In genomic region chr7:111518264-111518663, GRCh38 we compare ENCODE assay signal across 16 cellular contexts. TPM values are rescaled to one million over a fixed set of nuclear protein-coding genes. Genes with fewer than 3 reads are reported as not detected.
A peak's percentile ranks its signal among the peaks of the same experiment; 100 is the strongest.
DNase-seq lines count a peak whose midpoint lies in the region; ATAC-seq and TF ChIP-seq lines count a peak whose summit lies in the region.
"Had no signal": no experiment of that assay in that cellular context is flagged by ENCODE, and none has a peak within 500 bp of the region (broad histone marks: within the 10 kb centered on the region; RNA-seq: fewer than 3 reads in every experiment).

No MANE protein-coding gene starts in this region.

- H3K27ac Mint-ChIP-seq in Calu3 (ENCODE audit: unreplicated experiment), result peak overlapping the region; percentile 91
- H3K27ac Mint-ChIP-seq in endodermal cell, result no peak overlapping the region
- H3K27ac Mint-ChIP-seq: CD4-positive, alpha-beta memory T cell; GM23338; H9 had no signal

- H3K27me3 Mint-ChIP-seq in Calu3 (ENCODE audit: unreplicated experiment) (no peaks in the 10 kb centered on the region), endodermal cell (ENCODE audit: insufficient read depth) (no peaks in the 10 kb centered on the region)
- H3K27me3 Mint-ChIP-seq: CD4-positive, alpha-beta memory T cell had no signal

- ATAC-seq in GM21528 (IDR thresholded peaks at IDR 0.05; ENCODE audit: low FRiP score, unreplicated experiment), result no peak
- ATAC-seq: GM12878, GM23338, HCT116 had no signal

- DNase-seq in Calu3, result no peak
- peak; percentile 13 for DNase-seq in myocyte (ENCODE audit: low read depth)
- no peak for DNase-seq in endodermal cell
- DNase-seq in SHP77 (lab: John Stamatoyannopoulos, UW), result no peak
- DNase-seq: 8988T; C1 segment of cervical spinal cord; CD4-positive, alpha-beta memory T cell; COR-L47; DMS153; DND-41; H9 had no signal

- BruUV-seq in Calu3 (replicated peaks; lab: Mats Ljungman, UMichigan), result no TSS peak

- peak overlapping the region; percentile 10 for H3K4me3 ChIP-seq in endocrine pancreas (ENCODE audit: control insufficient read depth, insufficient read depth, low read length)
- H3K4me3 ChIP-seq in endodermal cell (ENCODE audit: low read length), result no peak overlapping the region
- H3K4me3 ChIP-seq: GM12878, GM23338 had no signal

- H3K4me1 Mint-ChIP-seq in Calu3 (ENCODE audit: low read depth, unreplicated experiment) (peaks cover 10% of the 10 kb centered on the region), endodermal cell (no peaks in the 10 kb centered on the region)
- H3K4me1 Mint-ChIP-seq: CD4-positive, alpha-beta memory T cell; GM23338; H9 had no signal

- CTCF ChIA-PET in Calu3 (lab: Charles Lee), result interaction anchor here (0.5 kb wide), 1 partner anchor 177 kb away, joined by 3 read pairs; no protein-coding TSS in a partner anchor

- H3K4me1 ChIP-seq in endocrine pancreas (ENCODE audit: control insufficient read depth, insufficient read depth, low read length) (peaks cover 17% of the 10 kb centered on the region), endodermal cell (ENCODE audit: control insufficient read depth, insufficient read depth, low read length) (no peaks in the 10 kb centered on the region)

- H3K9ac ChIP-seq in endocrine pancreas (ENCODE audit: control insufficient read depth, insufficient read depth, low read length) (no peak overlapping the region), endodermal cell (ENCODE audit: extremely low read depth, low read length, poor library complexity, severe bottlenecking) (no peak overlapping the region)

- H3K36me3 Mint-ChIP-seq in Calu3 (ENCODE audit: insufficient read depth, unreplicated experiment) (no peaks in the 10 kb centered on the region), endodermal cell (ENCODE audit: low read depth) (peaks cover 4% of the 10 kb centered on the region)

- H3K9me3 ChIP-seq in endocrine pancreas (ENCODE audit: control insufficient read depth, low read length), result peaks cover 4% of the 10 kb centered on the region
- H3K9me3 ChIP-seq in endodermal cell (ENCODE audit: control insufficient read depth, low read length), result no peaks in the 10 kb centered on the region

- H3K4me3 Mint-ChIP-seq in Calu3 (ENCODE audit: low read depth, unreplicated experiment), result no peak overlapping the region
- no peak overlapping the region for H3K4me3 Mint-ChIP-seq in endodermal cell
- H3K4me3 Mint-ChIP-seq: CD4-positive, alpha-beta memory T cell; GM23338; H9 had no signal

- no peaks in the 10 kb centered on the region for H3K9me3 Mint-ChIP-seq in Calu3 (ENCODE audit: low read depth, unreplicated experiment)
- H3K9me3 Mint-ChIP-seq in endodermal cell, result no peaks in the 10 kb centered on the region
- H3K9me3 Mint-ChIP-seq: GM23338, H9 had no signal

- intact Hi-C loops in Calu3 (cut with micrococcal nuclease; ENCODE audit: unreplicated experiment), result no loop called here

- no peak overlapping the region for H3K27ac ChIP-seq in endodermal cell (ENCODE audit: low read depth, low read length)

- H3K27me3 ChIP-seq in endocrine pancreas (ENCODE audit: control insufficient read depth, insufficient read depth, low read length) (no peaks in the 10 kb centered on the region), endodermal cell (ENCODE audit: control insufficient read depth, insufficient read depth, low read length, poor library complexity, severe bottlenecking) (no peaks in the 10 kb centered on the region)

- H3K36me3 ChIP-seq in endocrine pancreas (ENCODE audit: control insufficient read depth, insufficient read depth, low read length), result no peaks in the 10 kb centered on the region
- H3K36me3 ChIP-seq in endodermal cell (ENCODE audit: control insufficient read depth, insufficient read depth, low read length), result no peaks in the 10 kb centered on the region

- TF ChIP-seq CTCF in Calu3 (IDR thresholded peaks at IDR 0.05; ENCODE audit: unreplicated experiment), result no peak
- no peak for TF ChIP-seq CTCF in endodermal cell (conservative IDR thresholded peaks at IDR 0.05)

- 85 to 100% methylated on average over 1 to 2 of the region's 2 CpGs for WGBS in endodermal cell (ENCODE audit: insufficient coverage in 1 of 2, insufficient read length in 1 of 2), 2 experiments

RNA-seq across cellular contexts. Expression of gene IMMP2L, which starts 44.0 kb away (rescaled TPM):
- total RNA-seq in Calu3 (2022) (28.6 and 38.8 TPM in 2 replicates), myocyte (11.0 and 12.8 TPM in 2 replicates), endodermal cell (10 to 100 TPM; 17.7 to 19.4 TPM)
- polyA plus RNA-seq in myocyte (2012), result 9.0 TPM
- polyA plus RNA-seq in endodermal cell (2013, experiment 1 of 2), result 9.6 TPM
- polyA plus RNA-seq in endodermal cell (2013, experiment 2 of 2), result 10.3 TPM
